ENCODE assay signal across 9 cellular contexts in the genomic region with DNA sequence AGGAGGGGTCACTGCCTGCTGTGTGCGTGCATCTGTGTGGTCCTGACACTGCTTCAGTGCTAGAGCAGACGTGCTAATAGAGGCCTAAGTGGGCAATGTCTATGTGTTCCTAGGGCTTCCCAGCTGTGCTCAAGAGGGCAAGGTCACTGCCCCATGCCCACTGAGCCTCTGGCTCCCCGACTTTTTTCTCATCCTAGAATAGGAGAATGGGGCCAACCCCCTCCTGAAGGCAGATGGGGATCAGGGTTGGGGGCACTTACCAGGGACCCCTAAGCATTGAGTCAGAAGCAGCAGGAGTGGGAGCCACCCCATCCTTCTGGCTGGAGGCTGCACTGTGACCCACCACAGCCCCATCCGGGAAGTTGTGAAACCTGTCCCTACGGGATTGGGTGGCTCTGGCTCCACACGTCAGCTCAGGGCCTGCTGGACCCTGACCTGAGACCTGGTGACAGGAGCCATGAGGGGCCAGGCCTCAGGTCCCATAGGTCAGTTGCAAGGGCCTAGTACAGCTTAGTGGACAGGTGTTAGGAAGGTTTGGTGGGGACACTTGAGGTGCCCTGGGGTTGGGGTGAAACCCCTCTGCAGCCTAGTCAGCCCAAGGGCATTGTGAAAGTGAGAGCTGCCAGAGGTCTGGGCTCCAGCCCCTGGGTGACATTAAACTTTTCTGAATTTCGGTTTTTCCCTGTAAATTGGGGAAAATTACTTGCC. TPM values are rescaled to one million over a fixed set of nuclear protein-coding genes. Genes with fewer than 3 reads are reported as not detected.
DNase-seq lines count a peak whose midpoint lies in the region; ATAC-seq and TF ChIP-seq lines count a peak whose summit lies in the region.
"Not testable (repeated sequence)": the region's sequence is repeated elsewhere in the genome, so short reads cannot be mapped to it uniquely, and the experiment has no call there.
"Had no signal": no experiment of that assay in that cellular context is flagged by ENCODE, and none has a peak within 500 bp of the region (broad histone marks: within the 10 kb centered on the region; RNA-seq: fewer than 3 reads in every experiment).

No MANE protein-coding gene starts in this region.

- peak overlapping the region; percentile 77 for H3K4me2 ChIP-seq in SU-DHL-6 (ENCODE audit: low read depth, low read length, poor library complexity, severe bottlenecking)

- H4K20me1 ChIP-seq in SU-DHL-6 (ENCODE audit: low read depth, low read length): not testable (repeated sequence)

- H3K27me3 ChIP-seq in SU-DHL-6 (ENCODE audit: low read length); gastrocnemius medialis: not testable (repeated sequence)

- not testable (repeated sequence) for TF ChIP-seq CTCF in AG04449 (IDR thresholded peaks at IDR 0.05; ENCODE audit: insufficient read depth, low read length, missing control alignments); SU-DHL-6 (IDR thresholded peaks at IDR 0.05; ENCODE audit: insufficient read depth, low read length, poor library complexity, severe bottlenecking); astrocyte of the cerebellum (IDR thresholded peaks at IDR 0.05; ENCODE audit: low read depth, low read length, missing control alignments); fibroblast of mammary gland (conservative IDR thresholded peaks at IDR 0.05; ENCODE audit: control insufficient read depth, insufficient read depth, low read depth, low read length); mesothelial cell of epicardium (IDR thresholded peaks at IDR 0.05; ENCODE audit: unreplicated experiment); gastrocnemius medialis (IDR thresholded peaks at IDR 0.05 in 4 of 5, conservative IDR thresholded peaks at IDR 0.05 in 1 of 5)

- peak; percentile 11 for ATAC-seq in GM19463 (IDR thresholded peaks at IDR 0.05; ENCODE audit: unreplicated experiment)
- peak; percentile 8 for ATAC-seq in HG03460 (IDR thresholded peaks at IDR 0.05; ENCODE audit: unreplicated experiment)
- peak; percentile 7 to 14 for ATAC-seq in gastrocnemius medialis

- H3K9me3 Mint-ChIP-seq in mesothelial cell of epicardium: not testable (repeated sequence)

- H3K9ac ChIP-seq in SU-DHL-6 (ENCODE audit: low read length): peak overlapping the region; percentile 71

- peaks cover 32% of the 10 kb centered on the region for H3K4me1 Mint-ChIP-seq in mesothelial cell of epicardium

- H3K27ac Mint-ChIP-seq in mesothelial cell of epicardium: peak overlapping the region; percentile 96

- POLR2A ChIA-PET in AG04449 (lab: Yijun Ruan, JAX): not testable (repeated sequence)

- not testable (repeated sequence) for H3K27me3 Mint-ChIP-seq in mesothelial cell of epicardium (ENCODE audit: low read depth)

- not testable (repeated sequence) for H3K9me2 ChIP-seq in SU-DHL-6 (replicated peaks; ENCODE audit: insufficient read depth, low read length)

- H3K4me3 Mint-ChIP-seq in mesothelial cell of epicardium: peak overlapping the region; percentile 95

- H3K36me3 Mint-ChIP-seq in mesothelial cell of epicardium: not testable (repeated sequence)

- not testable (repeated sequence) for H3K36me3 ChIP-seq in SU-DHL-6 (ENCODE audit: low read length); gastrocnemius medialis

- TF ChIP-seq POLR2A in gastrocnemius medialis (IDR thresholded peaks at IDR 0.05): not testable (repeated sequence)

- CTCF ChIA-PET in AG04449 (lab: Yijun Ruan, JAX): interaction anchor here (2.5 kb wide), 1 partner anchor 149 kb away, joined by 7 read pairs; no protein-coding TSS in a partner anchor

- intact Hi-C loops in gastrocnemius medialis (cut with DNase I; ENCODE audit: low total_unique reads): loop anchor here (2.0 kb wide), 1 partner anchor 14 kb away; the partner anchor contains the start of gene APEH

- H3K4me1 ChIP-seq in gastrocnemius medialis: peaks cover 39 to 55% of the 10 kb centered on the region in 2 donors

- not testable (repeated sequence) for H3K9me3 ChIP-seq in SU-DHL-6 (ENCODE audit: insufficient read depth, low read length); gastrocnemius medialis

- DNase-seq in AG04449 (ENCODE audit: low read depth, low spot score); astrocyte of the cerebellum (ENCODE audit: low read depth); fibroblast of mammary gland (ENCODE audit: low read depth); mesothelial cell of epicardium (ENCODE audit: low spot score in 2 of 2, unreplicated experiment in 2 of 2); gastrocnemius medialis: not testable (repeated sequence)

- in situ Hi-C loops in astrocyte of the cerebellum (cut with HindIII; ENCODE audit: low sequenced_read_pairs); gastrocnemius medialis (cut with MboI; ENCODE audit: low sequenced_read_pairs in 4 of 4): not testable (repeated sequence)

- peak overlapping the region; percentile 31 for H3K27ac ChIP-seq in SU-DHL-6 (ENCODE audit: low read depth, low read length)
- H3K27ac ChIP-seq in gastrocnemius medialis: peak overlapping the region; percentile 92 to 99 (median 96)

- peak overlapping the region; percentile 80 for H2AFZ ChIP-seq in SU-DHL-6 (ENCODE audit: low read depth, low read length, severe bottlenecking)

- not testable (repeated sequence) for H3K79me2 ChIP-seq in SU-DHL-6 (ENCODE audit: insufficient read depth, low read length)

- H3K4me3 ChIP-seq in AG04449 (ENCODE audit: low read depth, low read length) (peak overlapping the region; percentile 95; the same call in 1 of the 2 replicates), SU-DHL-6 (ENCODE audit: insufficient read depth, low read length, poor library complexity, severe bottlenecking) (peak overlapping the region; percentile 86), astrocyte of the cerebellum (ENCODE audit: low read depth, low read length) (peak overlapping the region; percentile 95), fibroblast of mammary gland (ENCODE audit: control insufficient read depth, low read depth, low read length) (peak overlapping the region; percentile 90), gastrocnemius medialis (peak overlapping the region; percentile 91 to 100 (median 98))

- H3F3A ChIP-seq in SU-DHL-6 (ENCODE audit: insufficient read depth): not testable (repeated sequence)

RNA-seq across cellular contexts. Expression of gene MST1, which starts 0.8 kb away (rescaled TPM):
- total RNA-seq in mesothelial cell of epicardium (101 to 109 TPM (median 103 TPM) in 3 replicates), gastrocnemius medialis (1 to 10 TPM in 3 of 4 donors, under 1 TPM in 1; 0.10 to 4.8 (median 2.4) TPM)

RNA-seq across cellular contexts. Expression of gene RNF123, which starts 0.9 kb away (rescaled TPM):
- total RNA-seq in mesothelial cell of epicardium (57.3 to 59.2 TPM (median 57.5 TPM) in 3 replicates), gastrocnemius medialis (100 to 1,000 TPM in 3 of 4 donors, 10 to 100 TPM in 1; 82.8 to 132 (median 128) TPM)

RNA-seq across cellular contexts. Expression of gene APEH, which starts 14.3 kb away (rescaled TPM):
- 111 to 118 TPM (median 115 TPM) in 3 replicates for total RNA-seq in mesothelial cell of epicardium
- 100 to 1,000 TPM; 103 to 140 (median 108) TPM for total RNA-seq in gastrocnemius medialis

RNA-seq across cellular contexts. Expression of gene AMIGO3, which starts 31.0 kb away (rescaled TPM):
- 0.78 to 0.95 TPM in 2 of 3 replicates, not detected in the other for total RNA-seq in mesothelial cell of epicardium
- total RNA-seq in gastrocnemius medialis: under 1 TPM in 3 of 4 donors, not detected in 1; 0.10 to 0.76 (median 0.42) TPM
- total RNA-seq: Right ventricle myocardium superior had no signal

RNA-seq across cellular contexts. Expression of gene GMPPB, which starts 35.3 kb away (rescaled TPM):
- total RNA-seq in mesothelial cell of epicardium (32.3 to 33.9 TPM (median 32.7 TPM) in 3 replicates), gastrocnemius medialis (10 to 100 TPM; 14.2 to 26.1 (median 17.0) TPM)

Comparison
In these comparisons a context has a peak if more than half of its experiments do, and no peak if none do; other contexts are left out.
1. RNA of gene MST1, which starts 0.8 kb away (total RNA-seq): 101 to 109 TPM in mesothelial cell of epicardium; 0.10 to 4.8 TPM in gastrocnemius medialis; every median in the first group is over 10 times any median in the second.
2. Peak in every context shown above with its lines, with median percentiles within 50 percentile points of each other: H3K4me3 ChIP-seq and ATAC-seq.